In the genomic region with DNA sequence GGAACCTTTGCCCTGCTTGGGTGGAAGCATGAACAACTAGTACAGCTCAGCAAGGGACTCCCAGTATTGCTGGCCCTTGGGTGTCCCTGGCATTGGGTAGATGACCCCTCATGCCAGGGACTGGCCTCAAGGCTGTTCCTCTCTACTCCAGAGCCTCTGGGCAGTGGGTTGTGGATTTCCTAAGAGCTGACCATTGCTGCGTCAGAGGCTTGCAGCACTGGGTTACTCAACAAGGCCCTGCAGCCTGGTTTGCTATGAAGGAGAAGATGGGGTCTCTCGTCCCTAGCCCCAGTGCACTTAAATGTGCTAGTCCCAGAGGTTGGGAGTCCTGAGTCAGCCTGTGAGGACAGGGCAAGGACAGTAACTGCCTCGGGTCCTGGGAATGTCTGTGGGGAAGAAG, we compare ENCODE assay signal across 13 cellular contexts. TPM values are rescaled to one million over a fixed set of nuclear protein-coding genes. Genes with fewer than 3 reads are reported as not detected.
A peak's percentile ranks its signal among the peaks of the same experiment; 100 is the strongest.
DNase-seq lines count a peak whose midpoint lies in the region; ATAC-seq, FAIRE-seq and TF ChIP-seq lines count a peak whose summit lies in the region.
"Had no signal": no experiment of that assay in that cellular context is flagged by ENCODE, and none has a peak within 500 bp of the region (broad histone marks: within the 10 kb centered on the region; RNA-seq: fewer than 3 reads in every experiment).

No MANE protein-coding gene starts in this region.

- no peak for TF ChIP-seq EP300 in K562 (IDR thresholded peaks at IDR 0.05; ENCODE audit: low read length)

- H3K27ac Mint-ChIP-seq in activated CD4-positive, alpha-beta T cell treated with anti-CD3 and anti-CD28 coated beads, Interleukin-2, amount 10 ng/mL, durations not matched to agents 24 days and 14 days = peak overlapping the region; percentile 96
- H3K27ac Mint-ChIP-seq: nephron had no signal

- 64% methylated on average over 3 of the region's 3 CpGs for WGBS in K562 (ENCODE audit: insufficient coverage, low coverage, missing lambda C conversion rate)
- WGBS in mesenchymal stem cell = 93% methylated on average over 3 of the region's 3 CpGs
- WGBS in thyroid gland, 2 donors = 65 to 88% methylated on average over 2 of the region's 3 CpGs

- peaks cover 3% of the 10 kb centered on the region; the same call in 1 of the 2 replicates for H4K20me1 ChIP-seq in K562 (replicated peaks; ENCODE audit: control insufficient read depth, insufficient read depth, low read length)

- intact Hi-C loops in activated CD4-positive, alpha-beta T cell treated with anti-CD3 and anti-CD28 coated beads, Interleukin-2, amount 10 ng/mL, durations not matched to agents 24 days and 14 days (cut with micrococcal nuclease) = loop anchor here (5.0 kb wide), 2 partner anchors 42 to 453 kb away; a partner anchor contains a TSS
- intact Hi-C loops in K562 (cut with micrococcal nuclease) = no loop called here
- intact Hi-C loops in thyroid gland (cut with DNase I) = no loop called here

- H3K27me3 ChIP-seq in K562 (ENCODE audit: control insufficient read depth in 2 of 2, insufficient read depth in 2 of 2, low read length in 2 of 2) (no peaks in the 10 kb centered on the region), mesenchymal stem cell (ENCODE audit: control insufficient read depth in 1 of 2, insufficient read depth in 1 of 2, low read length in 2 of 2) (peaks cover 0 to 31% of the 10 kb centered on the region in 2 experiments), thyroid gland (no peaks in the 10 kb centered on the region)

- TF ChIP-seq CTCF in K562 (IDR thresholded peaks at IDR 0.05 in 2 of 3, conservative IDR thresholded peaks at IDR 0.05 in 1 of 3; ENCODE audit: insufficient read depth in 2 of 3, low read depth in 1 of 3, low read length in 3 of 3) (no peak), thyroid gland (IDR thresholded peaks at IDR 0.05) (no peak), GM20000 (IDR thresholded peaks at IDR 0.05; ENCODE audit: extremely low read depth, missing control alignments) (no peak)

- no peak overlapping the region for H2BK15ac ChIP-seq in mesenchymal stem cell (ENCODE audit: low read depth, poor library complexity, severe bottlenecking)

- TF ChIP-seq POLR2A in K562 (conservative IDR thresholded peaks at IDR 0.05) (no peak), thyroid gland (IDR thresholded peaks at IDR 0.05) (no peak), H54 (IDR thresholded peaks at IDR 0.05; ENCODE audit: low read depth, low read length) (no peak)

- no peak overlapping the region for H3K4me2 ChIP-seq in K562 (ENCODE audit: insufficient read depth, low read length)
- H3K4me2 ChIP-seq in mesenchymal stem cell (ENCODE audit: low read length, poor library complexity, severe bottlenecking) = no peak overlapping the region

- CTCF ChIA-PET in K562 (lab: Yijun Ruan, JAX; ENCODE audit: low intra/inter-chr PET ratio) = no interaction called here

- H3K79me2 ChIP-seq in K562 (ENCODE audit: control insufficient read depth, insufficient read depth, low read length) = no peaks in the 10 kb centered on the region; the same call in 2 of the 3 replicates

- DNase-seq in activated CD4-positive, alpha-beta T cell treated with anti-CD3 and anti-CD28 coated beads, Interleukin-2, amount 10 ng/mL, durations not matched to agents 24 days and 14 days = no peak
- no peak for DNase-seq in activated CD4-positive, alpha-beta T cell treated with anti-CD3 and anti-CD28 coated beads, Interleukin-2, amount 50 U/mL, for 1 hour
- DNase-seq in K562 (ENCODE audit: extremely low read depth in 1 of 4, low spot score in 3 of 4) (no peak), mesenchymal stem cell (peak; percentile 42), thyroid gland (no peak), H54 (ENCODE audit: insufficient read length, low spot score) (no peak), foreskin melanocyte (no peak), GM20000 (ENCODE audit: low spot score) (no peak)
- DNase-seq: activated CD4-positive, alpha-beta T cell treated with anti-CD3 and anti-CD28 coated beads, Interleukin-2, amount 50 U/mL, for 48 hours; NCI-H82 had no signal

- H3K4me3 Mint-ChIP-seq in activated CD4-positive, alpha-beta T cell treated with anti-CD3 and anti-CD28 coated beads, Interleukin-2, amount 10 ng/mL, durations not matched to agents 24 days and 14 days = peak overlapping the region; percentile 85
- H3K4me3 Mint-ChIP-seq: nephron had no signal

- no peak for FAIRE-seq in K562 (lab: Jason Lieb, UNC)
- FAIRE-seq in H54 (lab: Jason Lieb, UNC) = no peak
- FAIRE-seq: endothelial cell of umbilical vein had no signal

- no peak overlapping the region for H4K91ac ChIP-seq in mesenchymal stem cell (ENCODE audit: low read length)

- H3K23ac ChIP-seq in mesenchymal stem cell (ENCODE audit: low read length in 2 of 2) = no peak overlapping the region

- no peak overlapping the region for H3K18ac ChIP-seq in mesenchymal stem cell (ENCODE audit: low read depth in 1 of 2, low read length in 2 of 2)

- H3K4me1 ChIP-seq in K562 (replicated peaks in 1 of 2; ENCODE audit: control insufficient read depth in 2 of 2, insufficient read depth in 2 of 2, low read length in 2 of 2) (peaks cover 43 to 47% of the 10 kb centered on the region in 2 experiments), mesenchymal stem cell (ENCODE audit: control insufficient read depth, insufficient read depth, low read depth, low read length) (peaks cover 34% of the 10 kb centered on the region), thyroid gland (peaks cover 15 to 81% of the 10 kb centered on the region in 2 donors)

- H3K9me3 ChIP-seq in K562 (replicated peaks; ENCODE audit: control insufficient read depth, insufficient read depth, low read depth, low read length) (no peaks in the 10 kb centered on the region), mesenchymal stem cell (ENCODE audit: control insufficient read depth, low read length) (no peaks in the 10 kb centered on the region), thyroid gland (no peaks in the 10 kb centered on the region)

- TF ChIP-seq RAD21 in K562 (CRISPR knock-in tag; conservative IDR thresholded peaks at IDR 0.05 in 1 of 2, IDR thresholded peaks at IDR 0.05 in 1 of 2) = no peak

- H3K9ac ChIP-seq in K562 (ENCODE audit: insufficient read depth in 1 of 2, low read depth in 2 of 2, low read length in 2 of 2) (no peak overlapping the region; a peak in 1 of 4 replicates), mesenchymal stem cell (ENCODE audit: low read length) (peak overlapping the region; percentile 87)

- in situ Hi-C loops in K562 (cut with MboI) = no loop called here

- no peak overlapping the region for H3K4me3 ChIP-seq in K562
- H3K4me3 ChIP-seq in mesenchymal stem cell (ENCODE audit: insufficient read depth in 1 of 2, low read depth in 1 of 2, low read length in 2 of 2) = peak overlapping the region in 1 of 2 experiments; percentile 12
- H3K4me3 ChIP-seq in thyroid gland (replicated peaks in 1 of 3) = no peak overlapping the region

- peaks cover 66% of the 10 kb centered on the region for H3K4me1 Mint-ChIP-seq in activated CD4-positive, alpha-beta T cell treated with anti-CD3 and anti-CD28 coated beads, Interleukin-2, amount 10 ng/mL, durations not matched to agents 24 days and 14 days

- H2AFZ ChIP-seq in K562 (ENCODE audit: low read depth, low read length) (no peak overlapping the region), mesenchymal stem cell (ENCODE audit: low read depth, low read length) (no peak overlapping the region)

- H2AK5ac ChIP-seq in mesenchymal stem cell (ENCODE audit: low read length, severe bottlenecking) = no peak overlapping the region

- POLR2A ChIA-PET in K562 (lab: Yijun Ruan, JAX) = interaction anchor here (0.6 to 1.4 kb wide), 4 partner anchors 18 to 131 kb away, joined by 3 to 4 read pairs (median 3); no protein-coding TSS in a partner anchor

- BruUV-seq in K562 (replicated peaks; lab: Mats Ljungman, UMichigan) = no TSS peak

- H3K27me3 Mint-ChIP-seq in activated CD4-positive, alpha-beta T cell treated with anti-CD3 and anti-CD28 coated beads, Interleukin-2, amount 10 ng/mL, durations not matched to agents 24 days and 14 days = no peaks in the 10 kb centered on the region

- H3K27ac ChIP-seq in K562 (ENCODE audit: extremely low read depth, low read depth, low read length) = no peak overlapping the region
- H3K27ac ChIP-seq in mesenchymal stem cell (ENCODE audit: low read length, poor library complexity, severe bottlenecking) = no peak overlapping the region
- peak overlapping the region in 2 of 3 donors; percentile 85 to 87 for H3K27ac ChIP-seq in thyroid gland

- H3K14ac ChIP-seq in mesenchymal stem cell (ENCODE audit: low read length in 2 of 2) = peak overlapping the region in 1 of 2 experiments; percentile 26

- no peaks in the 10 kb centered on the region for H3K9me1 ChIP-seq in K562 (ENCODE audit: control insufficient read depth, insufficient read depth, low read length)

- H3K4ac ChIP-seq in mesenchymal stem cell (ENCODE audit: low read depth in 1 of 2, low read length in 2 of 2) = no peak overlapping the region

- H2BK5ac ChIP-seq in mesenchymal stem cell (ENCODE audit: low read depth, low read length, poor library complexity, severe bottlenecking) = no peak overlapping the region

- ATAC-seq in K562 = no peak

- H3K79me1 ChIP-seq in mesenchymal stem cell (replicated peaks; ENCODE audit: low read length, poor library complexity, severe bottlenecking) = no peaks in the 10 kb centered on the region

- no peak overlapping the region for H4K8ac ChIP-seq in mesenchymal stem cell (ENCODE audit: low read length)

- no peaks in the 10 kb centered on the region for H3K9me3 Mint-ChIP-seq in activated CD4-positive, alpha-beta T cell treated with anti-CD3 and anti-CD28 coated beads, Interleukin-2, amount 10 ng/mL, durations not matched to agents 24 days and 14 days
- H3K9me3 Mint-ChIP-seq: nephron had no signal

- H3K36me3 ChIP-seq in K562 (ENCODE audit: control insufficient read depth, insufficient read depth, low read length) (no peaks in the 10 kb centered on the region), mesenchymal stem cell (ENCODE audit: control insufficient read depth in 1 of 2, insufficient read depth in 2 of 2, low read depth in 1 of 2, low read length in 2 of 2) (no peaks in the 10 kb centered on the region), thyroid gland (no peaks in the 10 kb centered on the region)

- H2BK12ac ChIP-seq in mesenchymal stem cell (ENCODE audit: low read length in 2 of 2) = no peak overlapping the region

- H3K36me3 Mint-ChIP-seq in activated CD4-positive, alpha-beta T cell treated with anti-CD3 and anti-CD28 coated beads, Interleukin-2, amount 10 ng/mL, durations not matched to agents 24 days and 14 days (ENCODE audit: low read depth) = peaks cover 50% of the 10 kb centered on the region

- no peak overlapping the region for H2BK120ac ChIP-seq in mesenchymal stem cell (ENCODE audit: low read depth, low read length)

RNA-seq across cellular contexts. Expression of a gene that starts 2.5 kb away (rescaled TPM):
- total RNA-seq in activated CD4-positive, alpha-beta T cell treated with anti-CD3 and anti-CD28 coated beads, Interleukin-2, amount 10 ng/mL, durations not matched to agents 24 days and 14 days = 125 and 131 TPM in 2 replicates
- total RNA-seq in K562 (2011; cell fraction: chromatin; rRNA removed; ENCODE audit: low replicate concordance) = 4.2 and 14.4 TPM in 2 replicates
- total RNA-seq in K562 (2011; cell fraction: nucleolus; rRNA removed) = 9.6 and 14.8 TPM in 2 replicates
- 9.2 and 10.6 TPM in 2 replicates for total RNA-seq in K562 (2011; cell fraction: nucleoplasm; rRNA removed)
- 12.7 and 13.1 TPM in 2 replicates for total RNA-seq in K562 (2014; rRNA removed)
- 2.4 and 3.0 TPM in 2 replicates for total RNA-seq in K562 (2014; rRNA removed; fragmentation: Illumina TruSeq; extraction: Trizol)
- 20.1 and 20.5 TPM in 2 replicates for total RNA-seq in K562 (2015; rRNA removed; fragmentation: Illumina TruSeq; extraction: Trizol)
- 15.2 and 15.7 TPM in 2 replicates for total RNA-seq in K562 (2021)
- 6.3 and 7.9 TPM in 2 replicates for polyA plus RNA-seq in K562 (2011; rRNA removed)
- 4.8 and 19.8 TPM in 2 replicates for polyA plus RNA-seq in K562 (2011; cell fraction: cytosol; rRNA removed)
- polyA plus RNA-seq in K562 (2011; cell fraction: nucleus; rRNA removed) = 7.5 and 24.7 TPM in 2 replicates
- polyA plus RNA-seq in K562 (2012) = 17.5 and 209 TPM in 2 replicates
- polyA plus RNA-seq in K562 (2014; fragmentation: Illumina TruSeq; extraction: Trizol) = 12.1 and 15.1 TPM in 2 replicates
- under 1 TPM; 0.14 to 0.41 TPM for polyA plus RNA-seq in K562 (2014; fragmentation: Nextera tagmentation; extraction: Ambion mirVana)
- 9.3 and 12.6 TPM in 2 replicates for polyA plus RNA-seq in K562 (2014; rRNA removed)
- 2.1 and 6.2 TPM in 2 replicates for polyA minus RNA-seq in K562 (2011; rRNA and poly(A)+ RNA removed)
- 4.9 and 8.1 TPM in 2 replicates for polyA minus RNA-seq in K562 (2011; cell fraction: cytosol; rRNA and poly(A)+ RNA removed)
- 6.1 and 8.9 TPM in 2 replicates for polyA minus RNA-seq in K562 (2011; cell fraction: nucleus; rRNA and poly(A)+ RNA removed)
- polyA plus RNA-seq in mesenchymal stem cell (2013, experiment 1 of 2) = 3.3 TPM
- polyA plus RNA-seq in mesenchymal stem cell (2013, experiment 2 of 2) = 3.8 TPM
- total RNA-seq in thyroid gland = 10 to 100 TPM; 20.0 to 27.2 (median 21.3) TPM

RNA-seq across cellular contexts. Expression of a gene that starts 51.2 kb away (rescaled TPM):
- 0.26 and 0.33 TPM in 2 replicates for total RNA-seq in activated CD4-positive, alpha-beta T cell treated with anti-CD3 and anti-CD28 coated beads, Interleukin-2, amount 10 ng/mL, durations not matched to agents 24 days and 14 days
- 0.09 TPM in 1 of 2 replicates, not detected in the other for total RNA-seq in K562 (2011; cell fraction: chromatin; rRNA removed; ENCODE audit: low replicate concordance)
- total RNA-seq in K562 (2011; cell fraction: nucleolus; rRNA removed) = 0.17 TPM in 1 of 2 replicates, not detected in the other
- not detected in 2 replicates for total RNA-seq in K562 (2011; cell fraction: nucleoplasm; rRNA removed)
- not detected in 2 replicates for total RNA-seq in K562 (2014; rRNA removed)
- total RNA-seq in K562 (2014; rRNA removed; fragmentation: Illumina TruSeq; extraction: Trizol) = 0.03 and 0.04 TPM in 2 replicates
- 0.15 and 0.25 TPM in 2 replicates for total RNA-seq in K562 (2015; rRNA removed; fragmentation: Illumina TruSeq; extraction: Trizol)
- 0.09 TPM in 2 replicates for total RNA-seq in K562 (2021)
- polyA plus RNA-seq in K562 (2011; rRNA removed) = 0.04 TPM in 2 replicates
- polyA plus RNA-seq in K562 (2011; cell fraction: cytosol; rRNA removed) = 0.01 and 0.12 TPM in 2 replicates
- 0.10 TPM in 1 of 2 replicates, not detected in the other for polyA plus RNA-seq in K562 (2011; cell fraction: nucleus; rRNA removed)
- polyA plus RNA-seq in K562 (2012) = 0.40 and 0.58 TPM in 2 replicates
- 0.03 and 0.07 TPM in 2 replicates for polyA plus RNA-seq in K562 (2014; fragmentation: Illumina TruSeq; extraction: Trizol)
- not detected for polyA plus RNA-seq in K562 (2014; fragmentation: Nextera tagmentation; extraction: Ambion mirVana)
- 0.04 and 0.11 TPM in 2 replicates for polyA plus RNA-seq in K562 (2014; rRNA removed)
- 0.18 TPM in 1 of 2 replicates, not detected in the other for polyA minus RNA-seq in K562 (2011; rRNA and poly(A)+ RNA removed)
- polyA minus RNA-seq in K562 (2011; cell fraction: cytosol; rRNA and poly(A)+ RNA removed) = 0.19 TPM in 1 of 2 replicates, not detected in the other
- under 0.01 and 0.11 TPM in 2 replicates for polyA minus RNA-seq in K562 (2011; cell fraction: nucleus; rRNA and poly(A)+ RNA removed)
- polyA plus RNA-seq in mesenchymal stem cell (2013, experiment 1 of 2) = not detected
- polyA plus RNA-seq in mesenchymal stem cell (2013, experiment 2 of 2) = not detected
- not detected for total RNA-seq in thyroid gland
- total RNA-seq: endothelial cell of umbilical vein had no signal
- polyA plus RNA-seq: AG04450, endothelial cell of umbilical vein had no signal

Comparison
In these comparisons a context has a peak if more than half of its experiments do, and no peak if none do; other contexts are left out.
1. H3K27ac ChIP-seq: peak in thyroid gland (2 of 3); none in K562 (single experiment) and mesenchymal stem cell (single experiment).